Comparison of ENCODE assay signal across 25 cellular contexts in genomic region chr7:7207876-7208275, GRCh38. TPM values are rescaled to one million over a fixed set of nuclear protein-coding genes. Genes with fewer than 3 reads are reported as not detected.
DNase-seq lines count a peak whose midpoint lies in the region; ATAC-seq and TF ChIP-seq lines count a peak whose summit lies in the region.
"Had no signal": no experiment of that assay in that cellular context is flagged by ENCODE, and none has a peak within 500 bp of the region (broad histone marks: within the 10 kb centered on the region; RNA-seq: fewer than 3 reads in every experiment).

No MANE protein-coding gene starts in this region.

- H3K9me3 Mint-ChIP-seq in GM23338, result peaks cover 3% of the 10 kb centered on the region; the same call in 1 of the 3 replicates
- peaks cover 5% of the 10 kb centered on the region for H3K9me3 Mint-ChIP-seq in activated naive CD4-positive, alpha-beta T cell treated with anti-CD3 and anti-CD28 coated beads, Interleukin-2, amount 10 ng/mL, durations not matched to agents 7 days and 5 days
- H3K9me3 Mint-ChIP-seq: activated CD4-positive, alpha-beta memory T cell treated with anti-CD3 and anti-CD28 coated beads for 36 hours; stimulated activated naive B cell treated with anti-CD40 and anti-IgM and Interleukin-4, amounts not matched to agents 10 μg/mL and 1 μg/mL and 100 μg/mL, for 72 hours had no signal

- H3K36me3 Mint-ChIP-seq in GM23338 (ENCODE audit: low read depth), result peaks cover 10% of the 10 kb centered on the region; the same call in 2 of the 3 replicates
- H3K36me3 Mint-ChIP-seq in activated naive CD4-positive, alpha-beta T cell treated with anti-CD3 and anti-CD28 coated beads, Interleukin-2, amount 10 ng/mL, durations not matched to agents 7 days and 5 days, result peaks cover 38% of the 10 kb centered on the region

- TF ChIP-seq CTCF in GM23338 (conservative IDR thresholded peaks at IDR 0.05; ENCODE audit: low read depth in 2 of 2), result no peak
- TF ChIP-seq CTCF in transverse colon (IDR thresholded peaks at IDR 0.05), result no peak

- no peak for ATAC-seq in GM23338
- ATAC-seq: lower lobe of right lung; SK-N-SH treated with all-trans-retinoic acid at 6 μM for 48 hours; stimulated activated naive B cell treated with anti-CD40 and anti-IgM and Interleukin-4, amounts not matched to agents 10 μg/mL and 1 μg/mL and 100 μg/mL, for 72 hours had no signal

- H3K4me1 ChIP-seq in GM23338 (ENCODE audit: insufficient read depth), result peaks cover 81% of the 10 kb centered on the region
- H3K4me1 ChIP-seq in transverse colon, result no peaks in the 10 kb centered on the region
- H3K4me1 ChIP-seq: HAP-1 had no signal

- H4K20me1 ChIP-seq in GM23338 (replicated peaks; ENCODE audit: insufficient read depth), result no peaks in the 10 kb centered on the region

- no peaks in the 10 kb centered on the region for H3K36me3 ChIP-seq in GM23338 (ENCODE audit: insufficient read depth)
- H3K36me3 ChIP-seq in transverse colon, result no peaks in the 10 kb centered on the region
- H3K36me3 ChIP-seq: adrenal gland, HAP-1, lower lobe of right lung, neutrophil had no signal

- H3K27ac ChIP-seq in GM23338 (ENCODE audit: low read depth) (peak overlapping the region; percentile 99), transverse colon (no peak overlapping the region)
- H3K27ac ChIP-seq: adrenal gland, coronary artery, hepatocyte, lower lobe of right lung, neutrophil, skin epidermis had no signal

- H3K27me3 Mint-ChIP-seq in GM23338 (ENCODE audit: insufficient read depth, low read depth, poor library complexity), result peaks cover 9% of the 10 kb centered on the region
- no peaks in the 10 kb centered on the region for H3K27me3 Mint-ChIP-seq in activated naive CD4-positive, alpha-beta T cell treated with anti-CD3 and anti-CD28 coated beads, Interleukin-2, amount 10 ng/mL, durations not matched to agents 7 days and 5 days
- H3K27me3 Mint-ChIP-seq: activated CD4-positive, alpha-beta memory T cell treated with anti-CD3 and anti-CD28 coated beads for 36 hours; stimulated activated naive B cell treated with anti-CD40 and anti-IgM and Interleukin-4, amounts not matched to agents 10 μg/mL and 1 μg/mL and 100 μg/mL, for 72 hours had no signal

- peak overlapping the region; percentile 61 for H3K4me2 ChIP-seq in GM23338
- H3K4me2 ChIP-seq: hepatocyte had no signal

- H3K9me3 ChIP-seq in transverse colon, result peaks cover 0 to 6% of the 10 kb centered on the region in 2 donors
- H3K9me3 ChIP-seq: adrenal gland, HAP-1, lower lobe of right lung, neutrophil had no signal

- H3K27me3 ChIP-seq in GM23338 (ENCODE audit: insufficient read depth) (no peaks in the 10 kb centered on the region), transverse colon (no peaks in the 10 kb centered on the region)
- H3K27me3 ChIP-seq: adrenal gland, hepatocyte, neutrophil had no signal

- no peak overlapping the region for H3K4me3 ChIP-seq in GM23338
- H3K4me3 ChIP-seq in transverse colon, result no peak overlapping the region
- H3K4me3 ChIP-seq: adrenal gland, coronary artery, HAP-1, hepatocyte, lower lobe of right lung, skin epidermis had no signal

- no peak overlapping the region for H3K4me3 Mint-ChIP-seq in GM23338
- H3K4me3 Mint-ChIP-seq in activated naive CD4-positive, alpha-beta T cell treated with anti-CD3 and anti-CD28 coated beads, Interleukin-2, amount 10 ng/mL, durations not matched to agents 7 days and 5 days, result no peak overlapping the region
- H3K4me3 Mint-ChIP-seq: activated CD4-positive, alpha-beta memory T cell treated with anti-CD3 and anti-CD28 coated beads for 36 hours; stimulated activated naive B cell treated with anti-CD40 and anti-IgM and Interleukin-4, amounts not matched to agents 10 μg/mL and 1 μg/mL and 100 μg/mL, for 72 hours had no signal

- peak overlapping the region; percentile 73 for H3K27ac Mint-ChIP-seq in GM23338
- no peak overlapping the region for H3K27ac Mint-ChIP-seq in activated naive CD4-positive, alpha-beta T cell treated with anti-CD3 and anti-CD28 coated beads, Interleukin-2, amount 10 ng/mL, durations not matched to agents 7 days and 5 days
- H3K27ac Mint-ChIP-seq: stimulated activated naive B cell treated with anti-CD40 and anti-IgM and Interleukin-4, amounts not matched to agents 10 μg/mL and 1 μg/mL and 100 μg/mL, for 72 hours had no signal

- H3K9me2 ChIP-seq in GM23338 (ENCODE audit: insufficient read depth), result no peaks in the 10 kb centered on the region

- in situ Hi-C loops in transverse colon (cut with MboI; ENCODE audit: low pct_ligation_motif_present in 1 of 4, low pct_unique_long_range_greater_than_20kb in 1 of 4, low sequenced_read_pairs in 3 of 4), result no loop called here

- intact Hi-C loops in transverse colon (cut with DNase I; ENCODE audit: low total_unique reads), result no loop called here

- H3K79me2 ChIP-seq in GM23338 (replicated peaks; ENCODE audit: insufficient read depth), result peaks cover 86% of the 10 kb centered on the region

- H2AFZ ChIP-seq in GM23338, result no peak overlapping the region
- H2AFZ ChIP-seq: hepatocyte had no signal

- no peak for TF ChIP-seq EP300 in transverse colon (IDR thresholded peaks at IDR 0.05; ENCODE audit: low read depth)

- no peak for DNase-seq in GM23338 (ENCODE audit: low spot score)
- DNase-seq in RPMI7951 (ENCODE audit: low read depth), result peak; percentile 32
- DNase-seq in dedifferentiated amniotic fluid mesenchymal stem cell (ENCODE audit: extremely low spot score), result peak; percentile 78
- DNase-seq in iris pigment epithelial cell (ENCODE audit: low read depth), result peak; percentile 34
- no peak for DNase-seq in AG08395 (ENCODE audit: low spot score)
- no peak for DNase-seq in activated naive CD4-positive, alpha-beta T cell treated with anti-CD3 and anti-CD28 coated beads, Interleukin-2, amount 10 ng/mL, durations not matched to agents 7 days and 5 days
- DNase-seq in NCI-H187 (lab: John Stamatoyannopoulos, UW), result no peak
- DNase-seq in transverse colon, result no peak
- DNase-seq: activated CD4-positive, alpha-beta memory T cell treated with anti-CD3 and anti-CD28 coated beads for 36 hours; activated CD4-positive, CD25-positive, alpha-beta regulatory T cell; activated gamma-delta T cell; adrenal gland; C1 segment of cervical spinal cord; EL; lower lobe of right lung; NCI-H1417 treated with DMSO at 0.1 percent for 48 hours; NCI-H524; stimulated activated naive B cell treated with anti-CD40 and anti-IgM and Interleukin-4, amounts not matched to agents 10 μg/mL and 1 μg/mL and 100 μg/mL, for 72 hours; T-helper 9 cell had no signal

- H3F3A ChIP-seq in GM23338 (replicated peaks; ENCODE audit: low read depth), result no peaks in the 10 kb centered on the region; the same call in 1 of the 2 replicates

- 88 to 94% methylated on average over 4 of the region's 4 CpGs for WGBS in transverse colon (ENCODE audit: low coverage in 1 of 2), 2 donors

- CTCF ChIA-PET in activated naive CD4-positive, alpha-beta T cell treated with anti-CD3 and anti-CD28 coated beads, Interleukin-2, amount 10 ng/mL, durations not matched to agents 7 days and 5 days (lab: Charles Lee), result no interaction called here

- peaks cover 80% of the 10 kb centered on the region for H3K4me1 Mint-ChIP-seq in GM23338
- peaks cover 38% of the 10 kb centered on the region for H3K4me1 Mint-ChIP-seq in activated naive CD4-positive, alpha-beta T cell treated with anti-CD3 and anti-CD28 coated beads, Interleukin-2, amount 10 ng/mL, durations not matched to agents 7 days and 5 days

- TF ChIP-seq POLR2A in transverse colon (IDR thresholded peaks at IDR 0.05), result no peak

TF ChIP-seq in GM23338, 12 proteins besides CTCF, POLR2A, EP300 and RAD21 (continues in another document):
- TF ChIP-seq ETS1 (IDR thresholded peaks at IDR 0.05), result no peak
- no peak for TF ChIP-seq ZNF114 (CRISPR knock-in tag; IDR thresholded peaks at IDR 0.05)
- TF ChIP-seq EZH2 (IDR thresholded peaks at IDR 0.05; ENCODE audit: low read depth, unreplicated experiment), result no peak
- no peak for TF ChIP-seq ZNF331 (CRISPR knock-in tag; IDR thresholded peaks at IDR 0.05; ENCODE audit: low read depth)
- no peak for TF ChIP-seq POLR2AphosphoS5 (IDR thresholded peaks at IDR 0.05; ENCODE audit: low read depth)
- TF ChIP-seq JUNB (IDR thresholded peaks at IDR 0.05; ENCODE audit: unreplicated experiment), result no peak

RNA-seq across cellular contexts. Expression of gene C1GALT1, which starts 25.5 kb away (rescaled TPM):
- total RNA-seq in GM23338 (2014; rRNA removed; shearing (Covaris generic)), result 203 and 261 TPM in 2 replicates
- polyA plus RNA-seq in GM23338 (2016; fragmentation: Nextera tagmentation; extraction: Ambion mirVana), result 48.5 and 58.2 TPM in 2 replicates
- total RNA-seq in RPMI7951 (2014; rRNA removed; shearing (Covaris generic)), result 44.9 and 60.0 TPM in 2 replicates
- total RNA-seq in transverse colon, result 10 to 100 TPM in 3 of 4 donors, 1 to 10 TPM in 1; 6.8 to 37.6 (median 16.3) TPM

Comparison
In these comparisons a context has a peak if more than half of its experiments do, and no peak if none do; other contexts are left out.
1. DNase-seq: peak in RPMI7951 (single experiment), dedifferentiated amniotic fluid mesenchymal stem cell (single experiment) and iris pigment epithelial cell (single experiment); none in GM23338 (single experiment), AG08395 (single experiment), activated naive CD4-positive, alpha-beta T cell treated with anti-CD3 and anti-CD28 coated beads, Interleukin-2, amount 10 ng/mL, durations not matched to agents 7 days and 5 days (single experiment), NCI-H187 (0 of 2) and transverse colon (single experiment).